ENCODE assay signal across 24 cellular contexts in the genomic region with DNA sequence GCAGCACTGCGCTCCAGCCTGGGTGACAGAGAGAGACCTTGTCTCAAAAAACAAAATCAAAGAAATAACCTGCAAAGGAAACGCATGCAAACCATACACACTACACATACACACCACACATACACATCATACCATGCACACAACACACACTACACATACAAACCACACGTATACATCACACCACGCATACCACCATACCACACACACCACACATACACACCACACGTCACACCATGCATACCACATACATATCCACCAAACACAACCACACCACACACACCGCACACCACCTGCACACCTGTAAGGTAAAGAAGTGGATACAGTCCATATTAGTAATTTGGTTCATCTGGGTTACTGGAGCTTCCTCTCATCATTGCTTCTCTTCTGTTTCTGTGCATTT. TPM values are rescaled to one million over a fixed set of nuclear protein-coding genes. Genes with fewer than 3 reads are reported as not detected.
"Had no signal": no experiment of that assay in that cellular context is flagged by ENCODE, and none has a peak within 500 bp of the region (broad histone marks: within the 10 kb centered on the region; RNA-seq: fewer than 3 reads in every experiment).

No MANE protein-coding gene starts in this region.

- H3K4me2 ChIP-seq: hepatocyte, neural progenitor cell had no signal

- H3K4me3 ChIP-seq: hepatocyte, left ventricle myocardium inferior, lung, neural progenitor cell, ovary, right atrium auricular region, skin epidermis, testis, tibial artery, upper lobe of right lung, uterus had no signal

- H3K27ac ChIP-seq: hepatocyte, left ventricle myocardium inferior, neural progenitor cell, neutrophil, ovary, right atrium auricular region, skin epidermis, testis, tibial artery, upper lobe of right lung, uterus had no signal

- H3K9me3 ChIP-seq: left ventricle myocardium inferior, neutrophil, ovary, right atrium auricular region, testis, tibial artery, upper lobe of right lung, uterus had no signal

- H2AFZ ChIP-seq: hepatocyte, neural progenitor cell had no signal

- H3K4me1 ChIP-seq: left ventricle myocardium inferior, neural progenitor cell, right atrium auricular region, testis, tibial artery, upper lobe of right lung, uterus had no signal

- DNase-seq: islet precursor cell; left ventricle myocardium inferior; naive B cell; natural killer cell; nephron progenitor cell; ovary; stimulated activated CD4-positive, alpha-beta T cell treated with anti-CD3 and anti-CD28 coated beads, Interleukin-12 subunit alpha, Interleukin-12 subunit beta, amount 100 ng/mL, for 4 hours; stimulated activated CD4-positive, alpha-beta T cell treated with anti-CD3 and anti-CD28 coated beads, Interleukin-15, amount 100 ng/mL, for 24 hours; stimulated activated CD4-positive, alpha-beta T cell treated with anti-CD3 and anti-CD28 coated beads, Interleukin-2, amount 100 ng/mL, for 24 hours; stimulated activated CD4-positive, alpha-beta T cell treated with anti-CD3 and anti-CD28 coated beads, Interleukin-4, amount 100 ng/mL, for 1 hour; stimulated activated naive CD4-positive, alpha-beta T cell treated with Interleukin-2 at 50 U/mL for 16 hours; stimulated activated naive CD8-positive, alpha-beta T cell treated with anti-CD3 and anti-CD28 coated beads, Interleukin-15, amount 100 ng/mL, for 72 hours; testis; tibial artery; upper lobe of right lung; uterus had no signal

- H3K36me3 ChIP-seq: left ventricle myocardium inferior, neural progenitor cell, neutrophil, ovary, right atrium auricular region, tibial artery, upper lobe of right lung, uterus had no signal

- H3K9ac ChIP-seq: neural progenitor cell had no signal

- H3K79me2 ChIP-seq: hepatocyte had no signal

- H3K27me3 ChIP-seq: ovary, right atrium auricular region, testis, tibial artery, upper lobe of right lung, uterus had no signal

- ATAC-seq: sciatic nerve; stimulated activated naive CD8-positive, alpha-beta T cell treated with anti-CD3 and anti-CD28 coated beads, Interleukin-15, amount 100 ng/mL, for 72 hours; upper lobe of right lung had no signal

RNA-seq across cellular contexts. Expression of a gene that starts 32.3 kb away (rescaled TPM):
- total RNA-seq: pulmonary artery endothelial cell had no signal
